Comparison of ENCODE assay signal across 1 cellular context in the genomic region with DNA sequence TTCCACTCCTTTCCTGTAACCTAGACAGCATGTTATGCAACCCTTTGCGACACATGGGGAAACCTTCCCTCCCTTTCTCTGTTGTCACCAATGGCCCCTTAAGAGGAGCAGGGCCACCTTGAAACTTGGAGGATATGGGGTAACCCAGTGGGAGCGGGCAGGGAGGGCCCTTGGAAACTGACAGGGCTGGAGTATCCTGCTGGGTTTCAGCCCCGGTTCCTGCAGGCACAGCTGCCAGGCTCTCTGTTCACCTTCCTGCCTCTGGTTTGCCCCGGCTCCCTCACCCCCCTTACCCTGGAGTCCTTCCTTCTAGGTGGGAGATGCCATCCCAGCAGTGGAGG.
TF ChIP-seq lines count a peak whose summit lies in the region.

No MANE protein-coding gene starts in this region.

TF ChIP-seq in HCT116, 20 proteins besides CTCF, POLR2A, EP300 and RAD21 (continued from another document):
- TF ChIP-seq, protein P1, sequence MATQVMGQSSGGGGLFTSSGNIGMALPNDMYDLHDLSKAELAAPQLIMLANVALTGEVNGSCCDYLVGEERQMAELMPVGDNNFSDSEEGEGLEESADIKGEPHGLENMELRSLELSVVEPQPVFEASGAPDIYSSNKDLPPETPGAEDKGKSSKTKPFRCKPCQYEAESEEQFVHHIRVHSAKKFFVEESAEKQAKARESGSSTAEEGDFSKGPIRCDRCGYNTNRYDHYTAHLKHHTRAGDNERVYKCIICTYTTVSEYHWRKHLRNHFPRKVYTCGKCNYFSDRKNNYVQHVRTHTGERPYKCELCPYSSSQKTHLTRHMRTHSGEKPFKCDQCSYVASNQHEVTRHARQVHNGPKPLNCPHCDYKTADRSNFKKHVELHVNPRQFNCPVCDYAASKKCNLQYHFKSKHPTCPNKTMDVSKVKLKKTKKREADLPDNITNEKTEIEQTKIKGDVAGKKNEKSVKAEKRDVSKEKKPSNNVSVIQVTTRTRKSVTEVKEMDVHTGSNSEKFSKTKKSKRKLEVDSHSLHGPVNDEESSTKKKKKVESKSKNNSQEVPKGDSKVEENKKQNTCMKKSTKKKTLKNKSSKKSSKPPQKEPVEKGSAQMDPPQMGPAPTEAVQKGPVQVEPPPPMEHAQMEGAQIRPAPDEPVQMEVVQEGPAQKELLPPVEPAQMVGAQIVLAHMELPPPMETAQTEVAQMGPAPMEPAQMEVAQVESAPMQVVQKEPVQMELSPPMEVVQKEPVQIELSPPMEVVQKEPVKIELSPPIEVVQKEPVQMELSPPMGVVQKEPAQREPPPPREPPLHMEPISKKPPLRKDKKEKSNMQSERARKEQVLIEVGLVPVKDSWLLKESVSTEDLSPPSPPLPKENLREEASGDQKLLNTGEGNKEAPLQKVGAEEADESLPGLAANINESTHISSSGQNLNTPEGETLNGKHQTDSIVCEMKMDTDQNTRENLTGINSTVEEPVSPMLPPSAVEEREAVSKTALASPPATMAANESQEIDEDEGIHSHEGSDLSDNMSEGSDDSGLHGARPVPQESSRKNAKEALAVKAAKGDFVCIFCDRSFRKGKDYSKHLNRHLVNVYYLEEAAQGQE (IDR thresholded peaks at IDR 0.05; ENCODE audit: low read depth): no peak
TF ChIP-seq in HCT116: peak in this region for 0.
